ENCODE assay signal across 16 cellular contexts in the genomic region with DNA sequence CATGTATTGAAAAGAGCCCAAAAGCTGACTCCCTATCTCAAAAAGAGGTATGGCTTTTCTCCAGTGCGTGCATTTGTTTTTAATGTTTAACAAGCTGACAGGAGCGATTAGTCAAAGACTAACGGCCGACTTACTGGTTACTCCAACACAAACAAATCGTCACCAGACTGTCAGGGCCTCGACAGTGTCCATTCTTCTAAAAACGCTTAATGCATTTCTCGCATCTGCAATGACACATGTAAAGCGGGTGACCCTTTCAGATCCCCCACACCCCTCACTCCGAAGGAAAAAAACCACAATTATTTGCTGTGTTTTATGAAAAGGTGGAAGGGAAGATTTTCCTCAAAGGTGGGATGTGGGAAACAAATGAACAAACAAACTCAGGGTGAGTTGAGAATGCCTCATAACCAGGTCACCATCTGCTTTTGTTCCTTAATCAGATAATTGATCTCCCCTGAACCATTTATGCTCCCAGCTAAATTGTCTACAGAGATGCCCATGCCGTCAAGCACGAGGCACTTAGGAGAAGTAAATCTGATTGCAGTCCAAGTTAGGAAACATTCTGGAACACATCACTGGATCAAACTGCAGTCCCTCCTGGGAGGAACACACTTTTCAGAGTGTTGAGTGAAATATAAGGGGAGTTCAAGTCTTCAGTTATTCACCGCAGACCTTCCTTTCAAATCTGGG.
A peak's percentile ranks its signal among the peaks of the same experiment; 100 is the strongest.
DNase-seq lines count a peak whose midpoint lies in the region; ATAC-seq, FAIRE-seq and TF ChIP-seq lines count a peak whose summit lies in the region.
"Had no signal": no experiment of that assay in that cellular context is flagged by ENCODE, and none has a peak within 500 bp of the region (broad histone marks: within the 10 kb centered on the region; RNA-seq: fewer than 3 reads in every experiment).

No MANE protein-coding gene starts in this region.

- TF ChIP-seq CTCF in OCI-LY1 (IDR thresholded peaks at IDR 0.05; ENCODE audit: low read length) (no peak), H1 (IDR thresholded peaks at IDR 0.05; ENCODE audit: control extremely low read depth in 1 of 3, insufficient read depth in 1 of 3, low read depth in 1 of 3, low read length in 3 of 3) (no peak), neural cell (IDR thresholded peaks at IDR 0.05; ENCODE audit: poor library complexity, severe bottlenecking) (no peak)

- H3K9me3 ChIP-seq in OCI-LY1 (ENCODE audit: low read length) (peaks cover 10% of the 10 kb centered on the region; the same call in 1 of the 2 replicates), H1 (ENCODE audit: insufficient read depth in 2 of 2, low read depth in 1 of 2, low read length in 1 of 2) (no peaks in the 10 kb centered on the region), neural cell (ENCODE audit: low read length) (no peaks in the 10 kb centered on the region)
- H3K9me3 ChIP-seq: Caco-2, heart right ventricle had no signal

- 97% methylated on average over 13 of the region's 13 CpGs; no CpG with 5 or more reads in 1 of the 2 experiments for WGBS in H1 (ENCODE audit: extremely low coverage in 1 of 2, insufficient coverage in 1 of 2, insufficient read length in 1 of 2, insufficient replicate concordance in 2 of 2, low coverage in 1 of 2, low lambda C conversion rate in 2 of 2, missing lambda C conversion rate in 1 of 2), 2 experiments

- H3K9me2 ChIP-seq in OCI-LY1 (ENCODE audit: low read depth, low read length) (no peaks in the 10 kb centered on the region), neural cell (ENCODE audit: insufficient read depth, low read length) (no peaks in the 10 kb centered on the region)

- no peak for TF ChIP-seq POLR2A in GM12891 (IDR thresholded peaks at IDR 0.05; ENCODE audit: low read depth, low read length)
- no peak for TF ChIP-seq POLR2A in H1 (IDR thresholded peaks at IDR 0.05; ENCODE audit: control extremely low read depth in 1 of 2, low read depth in 2 of 2, low read length in 2 of 2)

- CTCF ChIA-PET in H1 (lab: Charles Lee; ENCODE audit: partially characterized antibody) = interaction anchor here (0.6 to 2.3 kb wide), 5 partner anchors 9 to 306 kb away, joined by 3 to 7 read pairs (median 3); no protein-coding TSS in a partner anchor

- H3K27me3 ChIP-seq in OCI-LY1 (ENCODE audit: insufficient read depth, low read length) (no peaks in the 10 kb centered on the region), H1 (replicated peaks in 1 of 4; ENCODE audit: control insufficient read depth in 3 of 4, extremely low read depth in 1 of 4, insufficient read depth in 3 of 4, low read length in 3 of 4) (no peaks in the 10 kb centered on the region), neural cell (ENCODE audit: insufficient read depth, low read depth, low read length) (no peaks in the 10 kb centered on the region)

- no peak overlapping the region for H3K14ac ChIP-seq in H1 (ENCODE audit: insufficient read length)

- H3K4me2 ChIP-seq in OCI-LY1 (ENCODE audit: low read length) = peak overlapping the region; percentile 73
- no peak overlapping the region for H3K4me2 ChIP-seq in H1 (ENCODE audit: insufficient read depth in 1 of 2, low read depth in 2 of 2, low read length in 2 of 2)
- peak overlapping the region; percentile 14 for H3K4me2 ChIP-seq in neural cell (ENCODE audit: low read length)

- H3K23me2 ChIP-seq in H1 (ENCODE audit: low read depth, low read length) = no peaks in the 10 kb centered on the region

- H2BK120ac ChIP-seq in H1 (replicated peaks; ENCODE audit: low read depth, low read length) = no peak overlapping the region

- H4K91ac ChIP-seq in H1 (replicated peaks; ENCODE audit: insufficient read length, low read length) = no peak overlapping the region

- H3K9ac ChIP-seq in OCI-LY1 (ENCODE audit: low read length) (peak overlapping the region; percentile 71), H1 (replicated peaks in 1 of 4; ENCODE audit: extremely low read depth in 1 of 4, low read depth in 3 of 4, low read length in 3 of 4) (no peak overlapping the region), neural cell (ENCODE audit: low read length) (peak overlapping the region; percentile 55)

- no peak overlapping the region for H3K4ac ChIP-seq in H1 (replicated peaks; ENCODE audit: insufficient read length, low read depth, low read length)

- H3K27ac ChIP-seq in OCI-LY1 (ENCODE audit: low read depth, low read length, poor library complexity, severe bottlenecking) (peak overlapping the region; percentile 82), H1 (ENCODE audit: low read depth, low read length) (no peak overlapping the region), neural cell (ENCODE audit: low read length) (peak overlapping the region; percentile 81)
- H3K27ac ChIP-seq: heart right ventricle had no signal

- DNase-seq in GM12891 (ENCODE audit: insufficient read length, low spot score) (no peak), H1 (ENCODE audit: low read depth in 1 of 2, low spot score in 2 of 2) (no peak), NOMO-1 (lab: John Stamatoyannopoulos, UW; ENCODE audit: unreplicated experiment in 2 of 2) (no peak), urothelium cell line (ENCODE audit: low spot score) (no peak)
- DNase-seq: activated naive CD8-positive, alpha-beta T cell treated with anti-CD3 and anti-CD28 coated beads, Interleukin-2, amount 50 U/mL, for 24 hours; Caco-2; central memory CD4-positive, alpha-beta T cell; heart right ventricle; MM.1S had no signal

- H2BK20ac ChIP-seq in H1 (ENCODE audit: low read length) = no peak overlapping the region

- no peaks in the 10 kb centered on the region for H3K79me2 ChIP-seq in OCI-LY1 (ENCODE audit: insufficient read depth, low read length)
- no peaks in the 10 kb centered on the region for H3K79me2 ChIP-seq in H1 (ENCODE audit: control insufficient read depth in 1 of 2, insufficient read depth in 2 of 2, low read length in 2 of 2)
- peaks cover 22% of the 10 kb centered on the region for H3K79me2 ChIP-seq in neural cell (replicated peaks; ENCODE audit: insufficient read depth, low read length)

- H2BK5ac ChIP-seq in H1 (ENCODE audit: low read depth, low read length) = no peak overlapping the region

- H3K36me3 ChIP-seq in OCI-LY1 (ENCODE audit: insufficient read depth, low read length) (peaks cover 10% of the 10 kb centered on the region; the same call in 1 of the 2 replicates), H1 (ENCODE audit: control insufficient read depth in 2 of 4, insufficient read depth in 4 of 4, low read length in 3 of 4) (no peaks in the 10 kb centered on the region), neural cell (ENCODE audit: insufficient read depth, low read length) (no peaks in the 10 kb centered on the region)
- H3K36me3 ChIP-seq: heart right ventricle had no signal

- H3K56ac ChIP-seq in H1 (replicated peaks; ENCODE audit: insufficient read length, low read depth, low read length) = no peak overlapping the region

- H2AFZ ChIP-seq in OCI-LY1 (ENCODE audit: low read length) = no peak overlapping the region
- H2AFZ ChIP-seq in H1 (ENCODE audit: low read length) = no peak overlapping the region
- no peak overlapping the region for H2AFZ ChIP-seq in neural cell (ENCODE audit: low read depth, low read length)

- H3K23ac ChIP-seq in H1 (ENCODE audit: insufficient read length) = no peak overlapping the region

- peak; percentile 28 for FAIRE-seq in GM12891 (lab: Jason Lieb, UNC)
- no peak for FAIRE-seq in H1 (lab: Jason Lieb, UNC)
- FAIRE-seq in urothelium cell line (lab: Jason Lieb, UNC) = no peak
- FAIRE-seq: HepG2 had no signal

- ATAC-seq in GM18498 (IDR thresholded peaks at IDR 0.05; ENCODE audit: unreplicated experiment) (no peak), HG03139 (IDR thresholded peaks at IDR 0.05; ENCODE audit: unreplicated experiment) (no peak)
- ATAC-seq: activated CD4-positive, CD25-positive, alpha-beta regulatory T cell treated with anti-CD3 and anti-CD28 coated beads, Interleukin-2, amount 50 U/mL, for 24 hours; activated naive CD8-positive, alpha-beta T cell treated with anti-CD3 and anti-CD28 coated beads, Interleukin-2, amount 50 U/mL, for 24 hours; activated T-helper 17 cell treated with anti-CD3 and anti-CD28 coated beads, Interleukin-2, amount 50 U/mL, for 72 hours; heart right ventricle; HepG2 had no signal

- no peak overlapping the region for H2AK5ac ChIP-seq in H1 (ENCODE audit: low read depth, low read length)

- POLR2A ChIA-PET in H1 (lab: Charles Lee; ENCODE audit: partially characterized antibody) = no interaction called here

- peak overlapping the region; percentile 49 for H3K4me3 ChIP-seq in OCI-LY1 (ENCODE audit: low read depth, low read length, poor library complexity, severe bottlenecking)
- no peak overlapping the region for H3K4me3 ChIP-seq in H1 (ENCODE audit: extremely low read depth in 1 of 4, insufficient read depth in 2 of 4, low read depth in 3 of 4, low read length in 4 of 4)
- H3K4me3 ChIP-seq in neural cell (ENCODE audit: low read length) = peak overlapping the region; percentile 42
- H3K4me3 ChIP-seq: heart right ventricle had no signal

- no peak overlapping the region for H2BK12ac ChIP-seq in H1 (ENCODE audit: low read depth, low read length)

- no peak overlapping the region for H3K18ac ChIP-seq in H1 (ENCODE audit: extremely low read depth, low read length)

- H4K5ac ChIP-seq in H1 (ENCODE audit: insufficient read length, low read depth, low read length) = no peak overlapping the region

- H4K8ac ChIP-seq in H1 (ENCODE audit: extremely low read depth, insufficient read depth, low read length) = no peak overlapping the region

- TF ChIP-seq RAD21 in H1 (IDR thresholded peaks at IDR 0.05 in 1 of 2, conservative IDR thresholded peaks at IDR 0.05 in 1 of 2; ENCODE audit: low read depth in 2 of 2, low read length in 2 of 2) (no peak), neural cell (conservative IDR thresholded peaks at IDR 0.05) (no peak)

- H3K4me1 ChIP-seq in OCI-LY1 (ENCODE audit: insufficient read depth, low read length, severe bottlenecking) (peaks cover 28% of the 10 kb centered on the region), H1 (replicated peaks in 1 of 4; ENCODE audit: control insufficient read depth in 3 of 4, insufficient read depth in 4 of 4, low read length in 3 of 4) (peaks cover 3 to 7% (median 7%) of the 10 kb centered on the region in 4 experiments; a peak in 3 of 7 replicates)
- H3K4me1 ChIP-seq: Caco-2, heart right ventricle had no signal

- H4K20me1 ChIP-seq in OCI-LY1 (ENCODE audit: insufficient read depth, low read length) (no peaks in the 10 kb centered on the region), H1 (replicated peaks in 1 of 2; ENCODE audit: control insufficient read depth in 1 of 2, insufficient read depth in 2 of 2, low read length in 2 of 2) (no peaks in the 10 kb centered on the region), neural cell (ENCODE audit: insufficient read depth) (no peaks in the 10 kb centered on the region)

- no peaks in the 10 kb centered on the region for H3K79me1 ChIP-seq in H1 (ENCODE audit: low read depth, low read length)

- H2BK15ac ChIP-seq in H1 (ENCODE audit: low read length) = 0 out of 2 replicates have a peak overlapping the region, but pooled peaks have one; percentile 14

- TF ChIP-seq EP300 in H1 (IDR thresholded peaks at IDR 0.05; ENCODE audit: borderline replicate concordance in 1 of 2, low read depth in 2 of 2, low read length in 2 of 2) (no peak), neural cell (conservative IDR thresholded peaks at IDR 0.05; ENCODE audit: poor library complexity, severe bottlenecking) (no peak)

- H3F3A ChIP-seq in OCI-LY1 (ENCODE audit: insufficient read depth, low read length) (no peaks in the 10 kb centered on the region), neural cell (ENCODE audit: insufficient read depth, low read length, poor library complexity, severe bottlenecking) (peaks cover 4% of the 10 kb centered on the region)

TF ChIP-seq in neural cell, 6 proteins besides CTCF, POLR2A, EP300 and RAD21 (continues in another document):
- no peak for TF ChIP-seq POLR2AphosphoS5 (IDR thresholded peaks at IDR 0.05)

Comparison
In these comparisons a context has a peak if more than half of its experiments do, and no peak if none do; other contexts are left out.
1. H3K4me2 ChIP-seq: peak in OCI-LY1 (single experiment) and neural cell (single experiment); none in H1 (0 of 2).
2. H3K4me3 ChIP-seq: peak in OCI-LY1 (single experiment) and neural cell (single experiment); none in H1 (0 of 4).
3. H3K9ac ChIP-seq: peak in OCI-LY1 (single experiment) and neural cell (single experiment); none in H1 (0 of 4).